Comparison of ENCODE assay signal across 22 cellular contexts in the genomic region with DNA sequence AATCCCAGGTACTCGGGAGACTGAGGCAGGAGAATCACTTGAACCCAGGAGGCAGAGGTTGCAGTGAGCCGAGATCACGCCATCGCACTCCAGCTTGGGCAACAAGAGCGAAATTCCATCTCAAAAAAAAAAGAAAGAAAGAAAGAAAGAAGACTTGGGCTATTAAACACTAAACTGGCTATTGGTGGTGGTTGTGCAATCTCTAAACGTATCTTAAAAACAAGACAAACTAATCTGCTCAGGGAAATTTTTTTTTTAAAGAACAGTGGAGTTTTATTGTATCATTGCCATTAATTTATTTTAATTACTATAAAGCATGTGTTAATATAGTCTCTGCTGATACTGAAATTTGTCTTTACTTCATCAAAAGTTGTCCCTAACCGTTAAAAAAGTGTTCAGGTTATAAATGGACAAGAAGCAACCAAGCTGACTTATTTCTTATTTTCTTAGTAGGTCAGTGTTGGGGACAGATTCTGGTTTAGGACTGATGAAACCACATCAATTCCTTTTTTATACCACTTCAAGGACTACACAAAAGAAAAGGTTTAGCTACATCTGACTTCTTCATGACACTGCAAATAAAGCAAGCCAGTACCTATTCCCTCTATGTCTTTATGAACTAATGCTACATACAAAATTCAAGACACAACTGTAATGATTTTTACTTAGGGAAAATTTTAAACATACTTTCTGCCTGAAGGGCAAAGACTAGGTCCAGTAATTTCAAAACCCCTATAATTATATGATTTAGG.
DNase-seq lines count a peak whose midpoint lies in the region; ATAC-seq and TF ChIP-seq lines count a peak whose summit lies in the region.
"Had no signal": no experiment of that assay in that cellular context is flagged by ENCODE, and none has a peak within 500 bp of the region (broad histone marks: within the 10 kb centered on the region; RNA-seq: fewer than 3 reads in every experiment).

No MANE protein-coding gene starts in this region.

- H3K4me3 ChIP-seq in effector memory CD4-positive, alpha-beta T cell (ENCODE audit: insufficient read depth, low read depth, low read length, poor library complexity, severe bottlenecking), result no peak overlapping the region
- H3K4me3 ChIP-seq: breast epithelium, neural progenitor cell, prostate gland, testis had no signal

- H3K27me3 ChIP-seq in effector memory CD4-positive, alpha-beta T cell (replicated peaks; ENCODE audit: control insufficient read depth, insufficient read depth, low read length, poor library complexity, severe bottlenecking), result no peaks in the 10 kb centered on the region
- H3K27me3 ChIP-seq: breast epithelium, neural progenitor cell, testis had no signal

- H3K9me3 ChIP-seq in effector memory CD4-positive, alpha-beta T cell (ENCODE audit: control insufficient read depth, low read length), result no peaks in the 10 kb centered on the region
- H3K9me3 ChIP-seq: breast epithelium, prostate gland, testis had no signal

- ATAC-seq in GM18502 (IDR thresholded peaks at IDR 0.05; ENCODE audit: poor library complexity, unreplicated experiment), result peak; percentile 15
- peak; percentile 9 for ATAC-seq in GM19455 (IDR thresholded peaks at IDR 0.05; ENCODE audit: unreplicated experiment)
- peak; percentile 8 for ATAC-seq in HG02970 (IDR thresholded peaks at IDR 0.05; ENCODE audit: low FRiP score, unreplicated experiment)
- ATAC-seq in activated B cell treated with CpG ODN at 0.5 μM for 24 hours (ENCODE audit: low read depth), result peak; percentile 12
- ATAC-seq: activated CD8-positive, alpha-beta T cell treated with anti-CD3 and anti-CD28 coated beads, Interleukin-2, amount 10 ng/mL, durations not matched to agents 7 days and 5 days had no signal

- peaks cover 73% of the 10 kb centered on the region for H3K4me1 Mint-ChIP-seq in activated B cell treated with CpG ODN at 0.5 μM for 24 hours

- no peak overlapping the region for H3K27ac ChIP-seq in effector memory CD4-positive, alpha-beta T cell (ENCODE audit: insufficient read depth, low read length, poor library complexity, severe bottlenecking)
- H3K27ac ChIP-seq: breast epithelium, epithelial cell of prostate, neural progenitor cell, prostate gland, testis had no signal

- peak overlapping the region; percentile 52 for H3K4me3 Mint-ChIP-seq in activated B cell treated with CpG ODN at 0.5 μM for 24 hours
- H3K4me3 Mint-ChIP-seq: activated CD8-positive, alpha-beta T cell treated with anti-CD3 and anti-CD28 coated beads, Interleukin-2, amount 10 ng/mL, durations not matched to agents 7 days and 5 days; neural progenitor cell had no signal

- no peaks in the 10 kb centered on the region for H3K27me3 Mint-ChIP-seq in activated B cell treated with CpG ODN at 0.5 μM for 24 hours

- no peak for TF ChIP-seq CTCF in activated B cell treated with CpG ODN at 0.5 μM for 24 hours (IDR thresholded peaks at IDR 0.05)

- no peak for DNase-seq in activated B cell treated with CpG ODN at 0.5 μM for 24 hours
- DNase-seq in DMS53 treated with DMSO at 0.1 percent for 48 hours (lab: John Stamatoyannopoulos, UW; ENCODE audit: unreplicated experiment), result no peak
- DNase-seq in COLO668 (lab: John Stamatoyannopoulos, UW; ENCODE audit: unreplicated experiment), result no peak
- no peak for DNase-seq in H4 (ENCODE audit: low spot score)
- DNase-seq in effector memory CD4-positive, alpha-beta T cell, result no peak
- DNase-seq: activated CD8-positive, alpha-beta T cell treated with anti-CD3 and anti-CD28 coated beads, Interleukin-2, amount 10 ng/mL, durations not matched to agents 7 days and 5 days; cortex of kidney; foreskin melanocyte; Kasumi-1; kidney glomerular epithelial cell; NCI-H1105; NCI-H2081 treated with DMSO at 0.1 percent for 48 hours; NCI-H524 treated with DMSO at 0.1 percent for 48 hours; stimulated activated CD4-positive, alpha-beta T cell treated with anti-CD3 and anti-CD28 coated beads, Interleukin-4, amount 100 ng/mL, for 4 hours; testis had no signal

- peaks cover 3% of the 10 kb centered on the region for H3K4me1 ChIP-seq in effector memory CD4-positive, alpha-beta T cell (ENCODE audit: control insufficient read depth, insufficient read depth, low read length, poor library complexity, severe bottlenecking)
- H3K4me1 ChIP-seq: breast epithelium, neural progenitor cell, prostate gland had no signal

- no peaks in the 10 kb centered on the region for H3K36me3 ChIP-seq in effector memory CD4-positive, alpha-beta T cell (ENCODE audit: control insufficient read depth, insufficient read depth, low read length)
- H3K36me3 ChIP-seq: breast epithelium, neural progenitor cell, prostate gland had no signal

- POLR2A ChIA-PET in activated B cell treated with CpG ODN at 0.5 μM for 24 hours (lab: Charles Lee), result interaction anchor here (0.6 to 5.2 kb wide), 5 partner anchors 10 to 90 kb away, joined by 3 to 48 read pairs (median 5); partner anchors contain the start of gene KRAS

- peak overlapping the region; percentile 83 for H3K27ac Mint-ChIP-seq in activated B cell treated with CpG ODN at 0.5 μM for 24 hours
- H3K27ac Mint-ChIP-seq: activated CD8-positive, alpha-beta T cell treated with anti-CD3 and anti-CD28 coated beads, Interleukin-2, amount 10 ng/mL, durations not matched to agents 7 days and 5 days; neural progenitor cell had no signal

- H3K9me3 Mint-ChIP-seq in activated B cell treated with CpG ODN at 0.5 μM for 24 hours, result peaks cover 2% of the 10 kb centered on the region
- H3K9me3 Mint-ChIP-seq: neural progenitor cell had no signal

- intact Hi-C loops in activated B cell treated with CpG ODN at 0.5 μM for 24 hours (cut with micrococcal nuclease), result loop anchor here (5.0 kb wide), 1 partner anchor 162 kb away; no protein-coding TSS in a partner anchor

- H3K36me3 Mint-ChIP-seq in activated B cell treated with CpG ODN at 0.5 μM for 24 hours (ENCODE audit: low read depth), result no peaks in the 10 kb centered on the region
- H3K36me3 Mint-ChIP-seq: neural progenitor cell had no signal

- CTCF ChIA-PET in activated B cell treated with CpG ODN at 0.5 μM for 24 hours (lab: Charles Lee), result no interaction called here
